Comparison of ENCODE assay signal across 19 cellular contexts in the genomic region with DNA sequence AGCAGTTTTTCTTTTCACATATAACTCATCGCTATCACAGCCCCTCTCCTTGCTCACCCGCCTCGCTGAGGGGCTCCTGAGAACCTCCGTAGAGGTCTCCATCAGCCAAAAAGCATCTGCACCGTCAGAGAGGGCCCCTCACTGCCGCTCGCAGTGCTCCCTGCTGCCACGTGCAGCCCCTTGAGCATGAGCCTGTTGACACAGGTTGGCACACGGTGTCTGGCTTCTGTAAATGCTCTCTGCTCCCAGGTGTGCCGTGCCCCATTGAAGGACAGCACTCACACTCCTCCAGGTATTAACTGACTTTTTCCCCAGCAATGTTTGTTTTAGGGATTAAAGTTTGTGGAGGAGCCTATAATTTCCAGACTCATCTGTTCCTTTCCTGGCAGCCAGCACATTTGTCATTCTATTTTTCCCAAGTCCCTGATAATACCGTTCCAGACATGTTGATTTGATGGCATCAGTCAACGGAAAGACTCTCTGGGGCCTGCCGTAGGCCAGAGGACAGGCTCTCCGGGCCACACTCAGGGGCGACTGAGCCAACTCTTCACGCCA. TPM values are rescaled to one million over a fixed set of nuclear protein-coding genes. Genes with fewer than 3 reads are reported as not detected.
DNase-seq lines count a peak whose midpoint lies in the region; FAIRE-seq and TF ChIP-seq lines count a peak whose summit lies in the region.
"Had no signal": no experiment of that assay in that cellular context is flagged by ENCODE, and none has a peak within 500 bp of the region (broad histone marks: within the 10 kb centered on the region; RNA-seq: fewer than 3 reads in every experiment).

No MANE protein-coding gene starts in this region.

- no peak for FAIRE-seq in small intestine (lab: Jason Lieb, UNC)
- FAIRE-seq: A549, astrocyte, colon had no signal

- 55 to 62% (median 62%) methylated on average over 16 of the region's 16 CpGs for WGBS in small intestine, 3 donors

- TF ChIP-seq CTCF in LNCaP clone FGC (IDR thresholded peaks at IDR 0.05; ENCODE audit: control insufficient read depth, extremely low read depth, insufficient read depth) (no peak), neutrophil (IDR thresholded peaks at IDR 0.05) (no peak)

- no peaks in the 10 kb centered on the region for H3K36me3 ChIP-seq in neutrophil
- H3K36me3 ChIP-seq in small intestine (ENCODE audit: control insufficient read depth in 2 of 2, insufficient read depth in 2 of 2, low read length in 2 of 2) = no peaks in the 10 kb centered on the region
- H3K36me3 ChIP-seq: tibial nerve had no signal

- H3K4me3 ChIP-seq in LNCaP clone FGC (ENCODE audit: low read depth, low read length) (no peak overlapping the region), neutrophil (ENCODE audit: low read depth in 1 of 2, low read length in 1 of 2) (no peak overlapping the region), small intestine (ENCODE audit: low read depth in 1 of 2, low read length in 2 of 2) (no peak overlapping the region)
- H3K4me3 ChIP-seq: A549, smooth muscle cell, tibial nerve had no signal

- H3K9me3 ChIP-seq in neutrophil (no peaks in the 10 kb centered on the region), small intestine (ENCODE audit: control insufficient read depth, low read depth) (no peaks in the 10 kb centered on the region)
- H3K9me3 ChIP-seq: A549, tibial nerve had no signal

- H3K4me1 ChIP-seq in neutrophil (ENCODE audit: control insufficient read depth in 1 of 2, insufficient read depth in 1 of 2, low read depth in 1 of 2, low read length in 1 of 2) = peaks cover 57 to 69% of the 10 kb centered on the region in 2 experiments
- peaks cover 3 to 11% of the 10 kb centered on the region in 2 donors for H3K4me1 ChIP-seq in small intestine (ENCODE audit: control insufficient read depth in 2 of 2, insufficient read depth in 1 of 2, low read depth in 1 of 2, low read length in 1 of 2)

- H3K27ac ChIP-seq in neutrophil = peak overlapping the region; percentile 23
- no peak overlapping the region for H3K27ac ChIP-seq in small intestine (ENCODE audit: low read depth in 1 of 2, low read length in 1 of 2)
- H3K27ac ChIP-seq: foreskin keratinocyte, parathyroid adenoma, tibial nerve had no signal

- peak; percentile 25 for DNase-seq in NCI-H2029 (lab: John Stamatoyannopoulos, UW)
- DNase-seq in NCI-H2029 treated with DMSO at 0.1 percent for 48 hours (lab: John Stamatoyannopoulos, UW) = no peak
- peak; percentile 46 for DNase-seq in LNCaP clone FGC (ENCODE audit: low read depth)
- DNase-seq in SHP77 treated with DMSO at 0.1 percent for 48 hours (lab: John Stamatoyannopoulos, UW) = peak; percentile 32
- no peak for DNase-seq in NCI-H1694 (lab: John Stamatoyannopoulos, UW)
- no peak for DNase-seq in activated T-cell treated with anti-CD3 and anti-CD28 coated beads, Interleukin-2, amount 50 U/mL, for 48 hours
- DNase-seq in small intestine = no peak
- DNase-seq: activated naive CD4-positive, alpha-beta T cell treated with anti-CD3 and anti-CD28 coated beads for 36 hours; foreskin keratinocyte; left colon; MV-4-11; NCI-H226 had no signal

- no peaks in the 10 kb centered on the region for H3K27me3 ChIP-seq in neutrophil
- no peaks in the 10 kb centered on the region for H3K27me3 ChIP-seq in small intestine (ENCODE audit: control insufficient read depth in 2 of 2, insufficient read depth in 2 of 2, low read length in 2 of 2)
- H3K27me3 ChIP-seq: foreskin keratinocyte, tibial nerve had no signal

RNA-seq across cellular contexts. Expression of a gene that starts 2.1 kb away (rescaled TPM):
- 10 to 100 TPM; 22.8 to 52.5 (median 24.6) TPM for polyA plus RNA-seq in small intestine

RNA-seq across cellular contexts. Expression of a gene that starts 18.1 kb away (rescaled TPM):
- polyA plus RNA-seq in small intestine = 10 to 100 TPM in 1 of 3 donors, 1 to 10 TPM in 1, under 1 TPM in 1; 0.89 to 17.2 (median 4.6) TPM

RNA-seq across cellular contexts. Expression of a gene that starts 36.9 kb away (rescaled TPM):
- polyA plus RNA-seq in small intestine = 10 to 100 TPM; 15.1 to 22.8 (median 22.6) TPM

Comparison
In these comparisons a context has a peak if more than half of its experiments do, and no peak if none do; other contexts are left out.
1. DNase-seq: peak in NCI-H2029 (single experiment), LNCaP clone FGC (single experiment) and SHP77 treated with DMSO at 0.1 percent for 48 hours (single experiment); none in NCI-H2029 treated with DMSO at 0.1 percent for 48 hours (single experiment), NCI-H1694 (single experiment), activated T-cell treated with anti-CD3 and anti-CD28 coated beads, Interleukin-2, amount 50 U/mL, for 48 hours (0 of 2) and small intestine (single experiment).